1 cellular context compared by ENCODE assay signal in the genomic region with DNA sequence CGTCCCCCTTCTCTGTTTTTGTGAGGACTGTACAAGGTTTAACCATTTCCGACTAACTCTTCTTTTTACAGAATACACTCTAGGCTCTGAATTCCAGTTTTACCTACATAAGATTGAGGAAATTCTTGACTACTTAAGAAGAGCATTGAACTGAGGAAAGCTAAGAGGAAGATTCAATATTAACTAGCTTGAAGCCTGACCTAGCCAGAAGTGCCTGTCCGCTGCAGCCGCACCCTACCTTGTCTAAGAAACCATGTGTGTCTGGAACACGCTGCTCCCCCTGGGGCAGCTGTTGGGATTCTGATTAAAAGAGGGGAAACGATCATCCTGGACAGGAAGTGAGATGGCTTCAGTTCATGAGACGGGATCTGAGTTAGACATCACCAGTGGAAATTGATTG.
TF ChIP-seq lines count a peak whose summit lies in the region.

No MANE protein-coding gene starts in this region.

TF ChIP-seq in IMR-90, 13 proteins besides CTCF, POLR2A, EP300 and RAD21 (continued from another document):
- TF ChIP-seq RFX5 (IDR thresholded peaks at IDR 0.05; ENCODE audit: low read depth, low read length): no peak
- no peak for TF ChIP-seq RCOR1 (IDR thresholded peaks at IDR 0.05; ENCODE audit: insufficient replicate concordance, low read length)
- no peak for TF ChIP-seq MAZ (IDR thresholded peaks at IDR 0.05; ENCODE audit: borderline replicate concordance, low read depth, low read length)
